In genomic region chr11:92787638-92788037, GRCh38 we compare ENCODE assay signal across 27 cellular contexts.
"Had no signal": no experiment of that assay in that cellular context is flagged by ENCODE, and none has a peak within 500 bp of the region (broad histone marks: within the 10 kb centered on the region; RNA-seq: fewer than 3 reads in every experiment).

No MANE protein-coding gene starts in this region.

- H3K36me3 ChIP-seq: left lung, lower lobe of right lung, pancreas, prostate gland, sigmoid colon, spleen, tibial nerve, uterus had no signal

- H3K27me3 ChIP-seq: left lung, pancreas, sigmoid colon, spleen, tibial nerve, uterus had no signal

- H3K4me3 ChIP-seq: hepatocyte, left lung, lower lobe of right lung, pancreas, prostate gland, sigmoid colon, spleen, tibial nerve, uterus had no signal

- H3K4me1 Mint-ChIP-seq: naive thymus-derived CD8-positive, alpha-beta T cell; nephron; stimulated activated effector memory CD8-positive, alpha-beta T cell treated with anti-CD3 and anti-CD28 coated beads, Interleukin-12 subunit alpha, Interleukin-12 subunit beta, amount 100 ng/mL, for 72 hours; stimulated activated naive CD8-positive, alpha-beta T cell treated with anti-CD3 and anti-CD28 coated beads, Interleukin-15, amount 100 ng/mL, for 72 hours had no signal

- ATAC-seq: left colon; left lung; lower lobe of right lung; naive thymus-derived CD8-positive, alpha-beta T cell; pancreas; right cardiac atrium; stimulated activated effector memory CD8-positive, alpha-beta T cell treated with anti-CD3 and anti-CD28 coated beads, Interleukin-12 subunit alpha, Interleukin-12 subunit beta, amount 100 ng/mL, for 72 hours; stimulated activated naive CD8-positive, alpha-beta T cell treated with anti-CD3 and anti-CD28 coated beads, Interleukin-15, amount 100 ng/mL, for 72 hours had no signal

- H3K4me1 ChIP-seq: left lung, lower lobe of right lung, pancreas, prostate gland, sigmoid colon, uterus had no signal

- H3K4me3 Mint-ChIP-seq: nephron; neural crest cell; stimulated activated effector memory CD8-positive, alpha-beta T cell treated with anti-CD3 and anti-CD28 coated beads, Interleukin-12 subunit alpha, Interleukin-12 subunit beta, amount 100 ng/mL, for 72 hours; stimulated activated naive CD8-positive, alpha-beta T cell treated with anti-CD3 and anti-CD28 coated beads, Interleukin-15, amount 100 ng/mL, for 72 hours; type B pancreatic cell had no signal

- H3K27ac Mint-ChIP-seq: naive thymus-derived CD8-positive, alpha-beta T cell; nephron; stimulated activated effector memory CD8-positive, alpha-beta T cell treated with anti-CD3 and anti-CD28 coated beads, Interleukin-12 subunit alpha, Interleukin-12 subunit beta, amount 100 ng/mL, for 72 hours; stimulated activated naive CD8-positive, alpha-beta T cell treated with anti-CD3 and anti-CD28 coated beads, Interleukin-15, amount 100 ng/mL, for 72 hours; type B pancreatic cell had no signal

- H3K36me3 Mint-ChIP-seq: naive thymus-derived CD8-positive, alpha-beta T cell; stimulated activated effector memory CD8-positive, alpha-beta T cell treated with anti-CD3 and anti-CD28 coated beads, Interleukin-12 subunit alpha, Interleukin-12 subunit beta, amount 100 ng/mL, for 72 hours had no signal

- FAIRE-seq: keratinocyte, pancreas, small intestine had no signal

- H3K27me3 Mint-ChIP-seq: type B pancreatic cell had no signal

- DNase-seq: left colon; left lung; lower lobe of right lung; mammary epithelial cell; mesenchymal stem cell; naive thymus-derived CD8-positive, alpha-beta T cell; nucleus accumbens; pancreas; posterior cingulate gyrus; retina; right cardiac atrium; sigmoid colon; small intestine; spleen; stimulated activated CD4-positive, alpha-beta T cell treated with anti-CD3 and anti-CD28 coated beads, Interleukin-4, amount 100 ng/mL, for 24 hours; stimulated activated naive CD4-positive, alpha-beta T cell; stimulated activated naive CD8-positive, alpha-beta T cell treated with anti-CD3 and anti-CD28 coated beads, Interleukin-15, amount 100 ng/mL, for 72 hours; substantia nigra; uterus had no signal

- H3K27ac ChIP-seq: hepatocyte, left lung, lower lobe of right lung, pancreas, prostate gland, sigmoid colon, spleen, tibial nerve, uterus had no signal

- H3K9me3 Mint-ChIP-seq: naive thymus-derived CD8-positive, alpha-beta T cell; nephron; neural crest cell; stimulated activated effector memory CD8-positive, alpha-beta T cell treated with anti-CD3 and anti-CD28 coated beads, Interleukin-12 subunit alpha, Interleukin-12 subunit beta, amount 100 ng/mL, for 72 hours; stimulated activated naive CD8-positive, alpha-beta T cell treated with anti-CD3 and anti-CD28 coated beads, Interleukin-15, amount 100 ng/mL, for 72 hours; type B pancreatic cell had no signal

- H3K9me3 ChIP-seq: left lung, lower lobe of right lung, pancreas, prostate gland, sigmoid colon, spleen, tibial nerve, uterus had no signal
